16 cellular contexts compared by ENCODE assay signal in the genomic region with DNA sequence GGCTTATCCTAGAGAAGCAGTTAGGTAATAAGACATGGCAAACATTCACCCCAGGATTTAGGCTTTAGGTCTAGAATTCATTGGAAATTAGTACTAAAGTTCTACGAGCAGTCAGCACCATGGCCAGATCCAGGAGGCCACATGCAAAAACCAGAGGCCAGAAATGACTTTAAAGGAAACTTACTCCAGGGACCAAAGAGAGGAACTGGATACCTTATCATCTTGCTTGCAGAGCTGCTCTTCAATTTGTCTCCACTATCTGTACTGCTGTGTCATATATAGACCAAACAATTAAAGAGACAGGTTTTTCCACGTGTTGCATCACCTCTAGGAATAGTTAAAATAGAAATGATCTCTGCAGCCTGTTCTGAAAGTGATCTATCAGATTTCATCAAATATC.
DNase-seq lines count a peak whose midpoint lies in the region; ATAC-seq, FAIRE-seq and TF ChIP-seq lines count a peak whose summit lies in the region.
"Had no signal": no experiment of that assay in that cellular context is flagged by ENCODE, and none has a peak within 500 bp of the region (broad histone marks: within the 10 kb centered on the region; RNA-seq: fewer than 3 reads in every experiment).

No MANE protein-coding gene starts in this region.

- H3K27me3 ChIP-seq in cardiac muscle cell: peaks cover 36% of the 10 kb centered on the region
- H3K27me3 ChIP-seq in heart left ventricle: peaks cover 0 to 18% (median 3%) of the 10 kb centered on the region in 9 donors
- no peaks in the 10 kb centered on the region for H3K27me3 ChIP-seq in CD8-positive, alpha-beta memory T cell (ENCODE audit: insufficient read depth, low read length, poor library complexity, severe bottlenecking)
- H3K27me3 ChIP-seq: thyroid gland had no signal

- H3K36me3 ChIP-seq in cardiac muscle cell (no peaks in the 10 kb centered on the region), heart left ventricle (no peaks in the 10 kb centered on the region)
- no peaks in the 10 kb centered on the region for H3K36me3 ChIP-seq in CD8-positive, alpha-beta memory T cell (ENCODE audit: insufficient read depth, low read length)
- H3K36me3 ChIP-seq: sigmoid colon, thyroid gland had no signal

- WGBS in heart left ventricle, 4 donors: 0 to 6% (median 3%) methylated on average over 2 of the region's 2 CpGs

- H3K4me3 ChIP-seq in cardiac muscle cell: no peak overlapping the region
- H3K4me3 ChIP-seq in heart left ventricle: no peak overlapping the region
- H3K4me3 ChIP-seq in CD8-positive, alpha-beta memory T cell (ENCODE audit: low read length): no peak overlapping the region
- H3K4me3 ChIP-seq: sigmoid colon, thyroid gland had no signal

- H3K9me3 Mint-ChIP-seq in endothelial cell (ENCODE audit: unreplicated experiment): no peaks in the 10 kb centered on the region
- peaks cover 0 to 4% (median 3%) of the 10 kb centered on the region in 5 donors for H3K9me3 Mint-ChIP-seq in CD8-positive, alpha-beta memory T cell

- CTCF ChIA-PET in CD8-positive, alpha-beta memory T cell (lab: Charles Lee): no interaction called here

- TF ChIP-seq POLR2A in heart left ventricle (IDR thresholded peaks at IDR 0.05): no peak

- peaks cover 2% of the 10 kb centered on the region for H3K27me3 Mint-ChIP-seq in endothelial cell (ENCODE audit: unreplicated experiment)
- H3K27me3 Mint-ChIP-seq in CD8-positive, alpha-beta memory T cell: peaks cover 5% of the 10 kb centered on the region in 2 donors

- DNase-seq in cardiac muscle cell (ENCODE audit: low read depth in 1 of 2, low spot score in 1 of 2): peak; percentile 7 to 70
- no peak for DNase-seq in heart left ventricle
- DNase-seq in RKO (ENCODE audit: low spot score): peak; percentile 12
- DNase-seq in endothelial cell (ENCODE audit: low spot score): peak; percentile 42
- peak; percentile 10 for DNase-seq in urothelium cell line (ENCODE audit: low spot score)
- no peak for DNase-seq in CD8-positive, alpha-beta memory T cell
- DNase-seq: activated CD8-positive, alpha-beta memory T cell treated with anti-CD3 and anti-CD28 coated beads for 24 hours; anterior cingulate cortex; NCI-H1417 treated with DMSO at 0.1 percent for 48 hours; NCI-H345; sigmoid colon; stimulated activated CD4-positive, alpha-beta T cell treated with anti-CD3 and anti-CD28 coated beads, Interleukin-4, amount 100 ng/mL, for 1 hour; thyroid gland had no signal

- POLR2A ChIA-PET in CD8-positive, alpha-beta memory T cell (lab: Charles Lee): no interaction called here

- H3K4me1 ChIP-seq in cardiac muscle cell (ENCODE audit: low read depth): no peaks in the 10 kb centered on the region
- H3K4me1 ChIP-seq in heart left ventricle: no peaks in the 10 kb centered on the region
- H3K4me1 ChIP-seq in CD8-positive, alpha-beta memory T cell (ENCODE audit: insufficient read depth, low read length): no peaks in the 10 kb centered on the region
- H3K4me1 ChIP-seq: Caco-2, sigmoid colon, thyroid gland had no signal

- no peak overlapping the region for H3K27ac Mint-ChIP-seq in endothelial cell (ENCODE audit: unreplicated experiment)
- H3K27ac Mint-ChIP-seq in CD8-positive, alpha-beta memory T cell: no peak overlapping the region

- intact Hi-C loops in heart left ventricle (cut with DNase I): no loop called here

- no peak overlapping the region for H3K4me3 Mint-ChIP-seq in endothelial cell (ENCODE audit: unreplicated experiment)
- no peak overlapping the region for H3K4me3 Mint-ChIP-seq in CD8-positive, alpha-beta memory T cell

- no peak for TF ChIP-seq CTCF in cardiac muscle cell (IDR thresholded peaks at IDR 0.05; ENCODE audit: low read depth, low read length)
- no peak for TF ChIP-seq CTCF in heart left ventricle (IDR thresholded peaks at IDR 0.05)
- TF ChIP-seq CTCF in endothelial cell (IDR thresholded peaks at IDR 0.05; ENCODE audit: unreplicated experiment): no peak

- no peaks in the 10 kb centered on the region for H3K9me3 ChIP-seq in cardiac muscle cell (ENCODE audit: low read depth)
- no peaks in the 10 kb centered on the region for H3K9me3 ChIP-seq in heart left ventricle
- H3K9me3 ChIP-seq in CD8-positive, alpha-beta memory T cell (ENCODE audit: low read length): no peaks in the 10 kb centered on the region
- H3K9me3 ChIP-seq: Caco-2, sigmoid colon, thyroid gland had no signal

- ATAC-seq in heart left ventricle (no peak), GM21367 (IDR thresholded peaks at IDR 0.05; ENCODE audit: unreplicated experiment) (no peak), HG02981 (IDR thresholded peaks at IDR 0.05; ENCODE audit: unreplicated experiment) (no peak)

- H3K36me3 Mint-ChIP-seq in endothelial cell (ENCODE audit: low read depth, unreplicated experiment): no peaks in the 10 kb centered on the region
- no peaks in the 10 kb centered on the region for H3K36me3 Mint-ChIP-seq in CD8-positive, alpha-beta memory T cell

- H3K27ac ChIP-seq in cardiac muscle cell (no peak overlapping the region), heart left ventricle (no peak overlapping the region)
- H3K27ac ChIP-seq in CD8-positive, alpha-beta memory T cell (ENCODE audit: low read depth, low read length): no peak overlapping the region
- H3K27ac ChIP-seq: sigmoid colon, thyroid gland had no signal

- FAIRE-seq in urothelium cell line (lab: Jason Lieb, UNC): no peak

- no peaks in the 10 kb centered on the region for H3K4me1 Mint-ChIP-seq in endothelial cell (ENCODE audit: unreplicated experiment)
- no peaks in the 10 kb centered on the region for H3K4me1 Mint-ChIP-seq in CD8-positive, alpha-beta memory T cell

Comparison
In these comparisons a context has a peak if more than half of its experiments do, and no peak if none do; other contexts are left out.
1. DNase-seq: peak in cardiac muscle cell (2 of 2), RKO (single experiment), endothelial cell (single experiment) and urothelium cell line (single experiment); none in heart left ventricle (0 of 5) and CD8-positive, alpha-beta memory T cell (0 of 5).